Comparison of ENCODE assay signal across 8 cellular contexts in the genomic region with DNA sequence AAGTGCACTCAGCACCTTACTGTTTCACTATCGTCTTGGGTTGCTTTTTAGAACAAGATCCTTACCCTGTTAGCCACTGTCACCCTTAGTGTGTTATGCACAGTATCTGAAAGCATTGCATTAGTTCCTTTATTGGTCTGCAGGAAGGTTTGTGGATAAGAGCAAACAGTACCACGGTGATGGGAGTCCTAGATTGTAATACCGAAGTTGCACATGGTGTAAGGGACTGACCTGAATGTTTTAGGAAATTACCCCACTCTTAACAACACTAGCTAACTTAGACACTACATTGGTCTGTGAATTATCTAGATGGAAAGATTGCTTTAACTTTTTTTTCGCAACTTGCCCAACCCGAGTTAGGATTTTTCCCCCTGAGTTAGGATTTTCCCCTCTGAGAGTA. TPM values are rescaled to one million over a fixed set of nuclear protein-coding genes. Genes with fewer than 3 reads are reported as not detected.
DNase-seq lines count a peak whose midpoint lies in the region; TF ChIP-seq lines count a peak whose summit lies in the region.

No MANE protein-coding gene starts in this region.

- peaks cover 26% of the 10 kb centered on the region for H3K4me1 Mint-ChIP-seq in endothelial cell (ENCODE audit: unreplicated experiment)
- peaks cover 43% of the 10 kb centered on the region for H3K4me1 Mint-ChIP-seq in nephron progenitor cell

- peak; percentile 9 for DNase-seq in AG08395 (ENCODE audit: low spot score)
- peak; percentile 32 for DNase-seq in GM23248
- peak in 1 of 2 experiments; percentile 19 for DNase-seq in SJCRH30
- no peak for DNase-seq in endothelial cell (ENCODE audit: low spot score)
- DNase-seq in nephron progenitor cell, result no peak
- DNase-seq in NK-92 treated with Interleukin-12 subunit alpha and Interleukin-12 subunit beta, amount 100 ng/mL, for 24 hours (lab: John Stamatoyannopoulos, UW), result no peak
- DNase-seq in iPS-NIHi11 (ENCODE audit: low spot score), result no peak
- DNase-seq in activated effector memory CD4-positive, alpha-beta T cell treated with anti-CD3 and anti-CD28 coated beads, Interleukin-2, amount 50 U/mL, for 16 hours, result no peak

- no peaks in the 10 kb centered on the region for H4K20me1 ChIP-seq in GM23248 (ENCODE audit: insufficient read depth)

- H3K27ac ChIP-seq in GM23248 (peak overlapping the region; percentile 96), SJCRH30 (no peak overlapping the region; the same call in 1 of the 2 replicates)

- H3K9me2 ChIP-seq in GM23248 (ENCODE audit: insufficient read depth), result no peaks in the 10 kb centered on the region

- H3K27ac Mint-ChIP-seq in endothelial cell (ENCODE audit: unreplicated experiment), result peak overlapping the region; percentile 36
- peak overlapping the region; percentile 98 for H3K27ac Mint-ChIP-seq in nephron progenitor cell

- peaks cover 60% of the 10 kb centered on the region for H3K79me2 ChIP-seq in GM23248 (ENCODE audit: insufficient read depth)

- in situ Hi-C loops in GM23248 (cut with MboI), result no loop called here

- H3K4me3 ChIP-seq in GM23248 (peak overlapping the region; percentile 98), SJCRH30 (peak overlapping the region; percentile 81)

- H3K27me3 ChIP-seq in GM23248 (replicated peaks; ENCODE audit: insufficient read depth), result no peaks in the 10 kb centered on the region
- no peaks in the 10 kb centered on the region for H3K27me3 ChIP-seq in SJCRH30

- TF ChIP-seq CTCF in endothelial cell (IDR thresholded peaks at IDR 0.05; ENCODE audit: unreplicated experiment), result no peak
- no peak for TF ChIP-seq CTCF in nephron progenitor cell (IDR thresholded peaks at IDR 0.05)

- H3K9ac ChIP-seq in GM23248, result peak overlapping the region; percentile 89

- H3K4me3 Mint-ChIP-seq in endothelial cell (ENCODE audit: unreplicated experiment) (peak overlapping the region; percentile 98), nephron progenitor cell (no peak overlapping the region)

- H3K9me3 ChIP-seq in GM23248 (ENCODE audit: low read depth), result no peaks in the 10 kb centered on the region
- no peaks in the 10 kb centered on the region for H3K9me3 ChIP-seq in SJCRH30 (replicated peaks)

- H3K9me3 Mint-ChIP-seq in endothelial cell (ENCODE audit: unreplicated experiment) (no peaks in the 10 kb centered on the region), nephron progenitor cell (peaks cover 4% of the 10 kb centered on the region)

- H3K4me2 ChIP-seq in GM23248 (ENCODE audit: unreplicated experiment), result peak overlapping the region; percentile 86

- H3K36me3 ChIP-seq in GM23248 (ENCODE audit: low read depth) (no peaks in the 10 kb centered on the region), SJCRH30 (no peaks in the 10 kb centered on the region)

- WGBS in GM23248 (ENCODE audit: low coverage in 1 of 2, low lambda C conversion rate in 2 of 2, missing lambda C conversion rate in 2 of 2), 2 experiments, result 22 to 24% methylated on average over 5 of the region's 5 CpGs

- peaks cover 30% of the 10 kb centered on the region for H3K4me1 ChIP-seq in GM23248 (ENCODE audit: insufficient read depth)
- H3K4me1 ChIP-seq in SJCRH30, result no peaks in the 10 kb centered on the region

- no peaks in the 10 kb centered on the region for H3K36me3 Mint-ChIP-seq in endothelial cell (ENCODE audit: low read depth, unreplicated experiment)
- H3K36me3 Mint-ChIP-seq in nephron progenitor cell (ENCODE audit: low read depth), result peaks cover 15% of the 10 kb centered on the region

- peaks cover 10% of the 10 kb centered on the region for H3F3A ChIP-seq in GM23248 (ENCODE audit: insufficient read depth)

- peak overlapping the region; percentile 89 for H2AFZ ChIP-seq in GM23248

- H3K27me3 Mint-ChIP-seq in endothelial cell (ENCODE audit: unreplicated experiment), result peaks cover 9% of the 10 kb centered on the region
- H3K27me3 Mint-ChIP-seq in nephron progenitor cell (ENCODE audit: low read depth, poor library complexity), result no peaks in the 10 kb centered on the region

RNA-seq across cellular contexts. Expression of a gene that starts 1.3 kb away (rescaled TPM):
- total RNA-seq in GM23248 (2014; rRNA removed; shearing (Covaris generic)), result 174 and 234 TPM in 2 replicates
- 80.7 and 81.5 TPM in 2 replicates for polyA plus RNA-seq in GM23248 (2016; fragmentation: Nextera tagmentation; extraction: Ambion mirVana)
- 64.4 and 66.1 TPM in 2 replicates for total RNA-seq in SJCRH30 (2014; rRNA removed; shearing (Covaris generic))
- total RNA-seq in endothelial cell (ENCODE audit: unreplicated experiment), result 103 TPM

Comparison
In these comparisons a context has a peak if more than half of its experiments do, and no peak if none do; other contexts are left out.
1. DNase-seq: peak in AG08395 (single experiment) and GM23248 (single experiment); none in endothelial cell (single experiment), nephron progenitor cell (single experiment), NK-92 treated with Interleukin-12 subunit alpha and Interleukin-12 subunit beta, amount 100 ng/mL, for 24 hours (single experiment), iPS-NIHi11 (single experiment) and activated effector memory CD4-positive, alpha-beta T cell treated with anti-CD3 and anti-CD28 coated beads, Interleukin-2, amount 50 U/mL, for 16 hours (single experiment).